In genomic region chr17:1431631-1432104, GRCh38 we compare ENCODE assay signal across 23 cellular contexts. TPM values are rescaled to one million over a fixed set of nuclear protein-coding genes. Genes with fewer than 3 reads are reported as not detected.
DNase-seq lines count a peak whose midpoint lies in the region; ATAC-seq, FAIRE-seq and TF ChIP-seq lines count a peak whose summit lies in the region.
"Had no signal": no experiment of that assay in that cellular context is flagged by ENCODE, and none has a peak within 500 bp of the region (broad histone marks: within the 10 kb centered on the region; RNA-seq: fewer than 3 reads in every experiment).

No MANE protein-coding gene starts in this region.

- H3K9me3 ChIP-seq in osteoblast (ENCODE audit: low read depth, low read length) (no peaks in the 10 kb centered on the region), MM.1S (replicated peaks; ENCODE audit: insufficient read depth, low read length) (no peaks in the 10 kb centered on the region)
- H3K9me3 ChIP-seq: Caco-2, right atrium auricular region had no signal

- peaks cover 74% of the 10 kb centered on the region for H3K36me3 Mint-ChIP-seq in activated T-cell treated with anti-CD3 and anti-CD28 coated beads, Interleukin-2, amount 50 U/mL, for 24 hours (ENCODE audit: low read depth)

- H3K27ac ChIP-seq in osteoblast (ENCODE audit: low read depth, low read length) = no peak overlapping the region
- H3K27ac ChIP-seq in MM.1S (ENCODE audit: low read length) = no peak overlapping the region
- H3K27ac ChIP-seq: right atrium auricular region had no signal

- peaks cover 23% of the 10 kb centered on the region for H3K4me1 Mint-ChIP-seq in activated T-cell treated with anti-CD3 and anti-CD28 coated beads, Interleukin-2, amount 50 U/mL, for 24 hours (ENCODE audit: low read depth)

- H3K27me3 ChIP-seq in osteoblast (ENCODE audit: insufficient read depth, low read length) = no peaks in the 10 kb centered on the region
- H3K27me3 ChIP-seq in MM.1S (replicated peaks; ENCODE audit: insufficient read depth, low read length) = no peaks in the 10 kb centered on the region
- H3K27me3 ChIP-seq: right atrium auricular region had no signal

- peaks cover 14% of the 10 kb centered on the region; the same call in 1 of the 2 replicates for H3F3A ChIP-seq in MM.1S (ENCODE audit: insufficient read depth, low read length)

- peak overlapping the region; percentile 86 for H3K27ac Mint-ChIP-seq in activated T-cell treated with anti-CD3 and anti-CD28 coated beads, Interleukin-2, amount 50 U/mL, for 24 hours
- H3K27ac Mint-ChIP-seq: T-cell had no signal

- H3K9me2 ChIP-seq in MM.1S (replicated peaks; ENCODE audit: insufficient read depth, low read length) = no peaks in the 10 kb centered on the region

- H3K79me2 ChIP-seq in osteoblast (ENCODE audit: insufficient read depth, low read length) = peaks cover 95% of the 10 kb centered on the region
- H3K79me2 ChIP-seq in MM.1S (ENCODE audit: low read length) = peaks cover 67% of the 10 kb centered on the region

- no peak for FAIRE-seq in GM12891 (lab: Jason Lieb, UNC)
- FAIRE-seq: H1 had no signal

- peaks cover 41% of the 10 kb centered on the region for H4K20me1 ChIP-seq in osteoblast (ENCODE audit: insufficient read depth, low read length)
- no peaks in the 10 kb centered on the region for H4K20me1 ChIP-seq in MM.1S (ENCODE audit: insufficient read depth, low read length)

- H3K27me3 Mint-ChIP-seq in activated T-cell treated with anti-CD3 and anti-CD28 coated beads, Interleukin-2, amount 50 U/mL, for 24 hours = no peaks in the 10 kb centered on the region
- H3K27me3 Mint-ChIP-seq: T-cell had no signal

- H3K4me3 ChIP-seq in osteoblast (ENCODE audit: insufficient read depth, low read length) (no peak overlapping the region), MM.1S (ENCODE audit: low read length) (no peak overlapping the region)
- H3K4me3 ChIP-seq: right atrium auricular region had no signal

- H3K9ac ChIP-seq in MM.1S (ENCODE audit: low read length) = no peak overlapping the region

- no peak for TF ChIP-seq CTCF in osteoblast (IDR thresholded peaks at IDR 0.05; ENCODE audit: extremely low read depth, low read depth, low read length)
- no peak for TF ChIP-seq CTCF in MM.1S (IDR thresholded peaks at IDR 0.05; ENCODE audit: low read length)

- H3K4me3 Mint-ChIP-seq in activated T-cell treated with anti-CD3 and anti-CD28 coated beads, Interleukin-2, amount 50 U/mL, for 24 hours = no peak overlapping the region
- H3K4me3 Mint-ChIP-seq: T-cell had no signal

- peaks cover 5% of the 10 kb centered on the region for H3K4me1 ChIP-seq in osteoblast (ENCODE audit: insufficient read depth, low read length)
- peaks cover 19% of the 10 kb centered on the region for H3K4me1 ChIP-seq in MM.1S (ENCODE audit: low read length)

- H2AFZ ChIP-seq in osteoblast (ENCODE audit: low read length) (no peak overlapping the region), MM.1S (ENCODE audit: low read length) (no peak overlapping the region)

- ATAC-seq in HG02884 (IDR thresholded peaks at IDR 0.05; ENCODE audit: unreplicated experiment) = peak; percentile 65
- ATAC-seq: Right ventricle myocardium inferior, T-cell had no signal

- H3K4me2 ChIP-seq in osteoblast (ENCODE audit: insufficient read depth, low read length) = no peak overlapping the region
- no peak overlapping the region for H3K4me2 ChIP-seq in MM.1S (ENCODE audit: low read depth, low read length)

- no peaks in the 10 kb centered on the region for H3K9me3 Mint-ChIP-seq in activated T-cell treated with anti-CD3 and anti-CD28 coated beads, Interleukin-2, amount 50 U/mL, for 24 hours
- H3K9me3 Mint-ChIP-seq: T-cell had no signal

- DNase-seq in activated T-cell treated with anti-CD3 and anti-CD28 coated beads, Interleukin-2, amount 50 U/mL, for 24 hours = no peak
- DNase-seq in activated T-cell treated with anti-CD3 and anti-CD28 coated beads, Interleukin-2, amount 50 U/mL, for 48 hours = no peak
- no peak for DNase-seq in GM12891 (ENCODE audit: insufficient read length, low spot score)
- DNase-seq in osteoblast (ENCODE audit: insufficient read length, low spot score, missing footprints) = peak; percentile 27
- DNase-seq in NCI-H526 (lab: John Stamatoyannopoulos, UW) = no peak
- DNase-seq in SIG-M5 treated with dmso at 0.1 percent for 504 hours (lab: John Stamatoyannopoulos, UW; ENCODE audit: unreplicated experiment) = no peak
- DNase-seq in MM.1S = no peak
- DNase-seq: activated effector memory CD4-positive, alpha-beta T cell treated with anti-CD3 and anti-CD28 coated beads, Interleukin-2, amount 50 U/mL, for 16 hours; aorta; Caco-2; cerebellar nuclear complex; effector CD8-positive, alpha-beta T cell; EL; glutamatergic neuron; NCI-H2081 treated with DMSO at 0.1 percent for 48 hours; NCI-H524 treated with DMSO at 0.1 percent for 48 hours; occipital lobe; stimulated activated naive CD4-positive, alpha-beta T cell treated with Interleukin-2 at 50 U/mL for 16 hours; T-cell had no signal

- H3K36me3 ChIP-seq in osteoblast (ENCODE audit: insufficient read depth, low read length) (peaks cover 47% of the 10 kb centered on the region), MM.1S (replicated peaks; ENCODE audit: insufficient read depth, low read length) (no peaks in the 10 kb centered on the region)

- TF ChIP-seq POLR2A in GM12891 (IDR thresholded peaks at IDR 0.05; ENCODE audit: low read depth, low read length) = no peak

TF ChIP-seq in GM12891, 5 proteins besides CTCF, POLR2A, EP300 and RAD21:
- TF ChIP-seq POU2F2 (IDR thresholded peaks at IDR 0.05; ENCODE audit: low read depth, low read length) (no peak), SPI1 (IDR thresholded peaks at IDR 0.05; ENCODE audit: low read depth, low read length) (peak; percentile 17; the same call in 1 of the 2 replicates), PAX5 (IDR thresholded peaks at IDR 0.05; ENCODE audit: insufficient read depth, low read length, severe bottlenecking) (no peak), TAF1 (IDR thresholded peaks at IDR 0.05; ENCODE audit: low read depth, low read length) (no peak), POLR2AphosphoS5 (IDR thresholded peaks at IDR 0.05; ENCODE audit: low read depth, low read length) (no peak)
TF ChIP-seq in GM12891: peak in this region for 1.

RNA-seq across cellular contexts. Expression of gene CRK, which starts 24.4 kb away (rescaled TPM):
- polyA plus RNA-seq in GM12891 (2012; ENCODE audit: low read depth, missing spikeins) = 4.2 TPM
- total RNA-seq in osteoblast = 102 and 109 TPM in 2 replicates

RNA-seq across cellular contexts. Expression of gene YWHAE, which starts 31.6 kb away (rescaled TPM):
- polyA plus RNA-seq in GM12891 (2012; ENCODE audit: low read depth, missing spikeins) = 434 TPM
- total RNA-seq in osteoblast = 401 and 433 TPM in 2 replicates
